In genomic region chr4:7379161-7379560, GRCh38 we compare ENCODE assay signal across 26 cellular contexts. TPM values are rescaled to one million over a fixed set of nuclear protein-coding genes. Genes with fewer than 3 reads are reported as not detected.
"Had no signal": no experiment of that assay in that cellular context is flagged by ENCODE, and none has a peak within 500 bp of the region (broad histone marks: within the 10 kb centered on the region; RNA-seq: fewer than 3 reads in every experiment).

No MANE protein-coding gene starts in this region.

- H3K9me3 ChIP-seq: MG63, Peyer's patch, SK-N-SH had no signal

- DNase-seq: IMR-90, Karpas-422, KG1, MG63, NCI-H1092, NCI-H1105 treated with DMSO at 0.1 percent for 48 hours, NCI-H1436, NCI-H187, NCI-H2029, NCI-H2081 treated with DMSO at 0.1 percent for 48 hours, NCI-H2171, NCI-H226, NCI-H446, NCI-H510A, NCI-H524 treated with DMSO at 0.1 percent for 48 hours, NCI-H69, NCI-H774, PC-9, SHP77, SK-N-SH had no signal

- H3K4me2 ChIP-seq: PC-9, SK-N-SH had no signal

- H3K27me3 ChIP-seq: MG63, Peyer's patch had no signal

- H3K36me3 ChIP-seq: MG63, Peyer's patch had no signal

- ATAC-seq: HepG2 had no signal

- H3K9ac ChIP-seq: SK-N-SH had no signal

- H3K4me3 ChIP-seq: MG63, PC-9, Peyer's patch had no signal

- H3K27ac ChIP-seq: PC-9, Peyer's patch had no signal

- H3K4me1 ChIP-seq: Peyer's patch had no signal

RNA-seq across cellular contexts. Expression of gene PSAPL1, which starts 55.6 kb away (rescaled TPM):
- total RNA-seq: HT1080, IMR-90, OCI-LY7, Peyer's patch, RPMI7951, SK-MEL-5 had no signal
- polyA plus RNA-seq: IMR-90 had no signal
